ENCODE assay signal across 17 cellular contexts in genomic region chr10:1256139-1256720, GRCh38.
"Had no signal": no experiment of that assay in that cellular context is flagged by ENCODE, and none has a peak within 500 bp of the region (broad histone marks: within the 10 kb centered on the region; RNA-seq: fewer than 3 reads in every experiment).

No MANE protein-coding gene starts in this region.

- H3K4me2 ChIP-seq: neural progenitor cell, SK-N-SH had no signal

- H2AFZ ChIP-seq: neural progenitor cell had no signal

- H3K4me3 Mint-ChIP-seq: activated CD4-positive, alpha-beta T cell treated with anti-CD3 and anti-CD28 coated beads, Interleukin-2, amount 10 ng/mL, durations not matched to agents 24 days and 14 days; activated naive CD4-positive, alpha-beta T cell treated with anti-CD3 and anti-CD28 coated beads, Interleukin-2, amount 10 ng/mL, durations not matched to agents 7 days and 5 days; naive B cell; stimulated activated memory B cell treated with anti-CD40 and anti-IgM and Interleukin-4, amounts not matched to agents 10 μg/mL and 1 μg/mL and 100 μg/mL, for 72 hours; WTC11 had no signal

- H3K36me3 Mint-ChIP-seq: neural progenitor cell; stimulated activated memory B cell treated with anti-CD40 and anti-IgM and Interleukin-4, amounts not matched to agents 10 μg/mL and 1 μg/mL and 100 μg/mL, for 72 hours; WTC11 had no signal

- ATAC-seq: gastrocnemius medialis; heart right ventricle; left colon; pancreas; stimulated activated memory B cell treated with anti-CD40 and anti-IgM and Interleukin-4, amounts not matched to agents 10 μg/mL and 1 μg/mL and 100 μg/mL, for 72 hours; WTC11 had no signal

- H3K9ac ChIP-seq: neural progenitor cell, SK-N-SH had no signal

- H3K27ac ChIP-seq: colonic mucosa, gastrocnemius medialis, heart right ventricle, neural progenitor cell, pancreas, transverse colon had no signal

- DNase-seq: activated naive CD4-positive, alpha-beta T cell treated with anti-CD3 and anti-CD28 coated beads, Interleukin-2, amount 10 ng/mL, durations not matched to agents 7 days and 5 days; colonic mucosa; effector CD4-positive, alpha-beta T cell; gastrocnemius medialis; heart right ventricle; left colon; mammary epithelial cell; naive B cell; SK-N-SH; T-helper 1 cell; T1000; transverse colon had no signal

- H3K27me3 ChIP-seq: colonic mucosa, neural progenitor cell, pancreas had no signal

- H3K4me1 ChIP-seq: colonic mucosa, gastrocnemius medialis, heart right ventricle, pancreas, transverse colon had no signal

- H3K36me3 ChIP-seq: colonic mucosa, gastrocnemius medialis, heart right ventricle, neural progenitor cell, pancreas, transverse colon had no signal

- H3K27ac Mint-ChIP-seq: activated CD4-positive, alpha-beta T cell treated with anti-CD3 and anti-CD28 coated beads, Interleukin-2, amount 10 ng/mL, durations not matched to agents 24 days and 14 days; activated naive CD4-positive, alpha-beta T cell treated with anti-CD3 and anti-CD28 coated beads, Interleukin-2, amount 10 ng/mL, durations not matched to agents 7 days and 5 days; naive B cell; stimulated activated memory B cell treated with anti-CD40 and anti-IgM and Interleukin-4, amounts not matched to agents 10 μg/mL and 1 μg/mL and 100 μg/mL, for 72 hours; WTC11 had no signal

- H3K4me3 ChIP-seq: colonic mucosa, gastrocnemius medialis, heart right ventricle, neural progenitor cell, pancreas, transverse colon had no signal

- H3K9me3 Mint-ChIP-seq: WTC11 had no signal

- H3K9me3 ChIP-seq: colonic mucosa, gastrocnemius medialis, heart right ventricle, pancreas, SK-N-SH, transverse colon had no signal
